In the genomic region with DNA sequence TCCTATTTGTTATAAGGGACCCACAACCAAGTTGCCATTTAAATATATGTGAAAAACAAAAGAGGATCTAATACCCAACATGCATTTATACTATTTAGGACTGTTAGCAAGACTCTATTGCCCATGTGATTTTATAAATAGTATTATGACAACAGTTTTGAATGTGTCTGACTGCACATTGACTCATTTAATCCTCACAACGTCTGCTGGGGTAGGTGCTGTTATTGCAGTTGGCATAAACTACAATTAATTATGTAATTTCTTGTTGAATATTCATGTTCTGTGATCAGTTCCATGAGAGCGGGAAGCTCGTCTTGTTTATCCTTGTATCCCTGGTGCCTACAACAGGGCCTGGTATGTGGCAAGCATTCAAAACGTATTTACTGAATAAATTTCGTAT, we compare ENCODE assay signal across 19 cellular contexts. TPM values are rescaled to one million over a fixed set of nuclear protein-coding genes. Genes with fewer than 3 reads are reported as not detected.
"Had no signal": no experiment of that assay in that cellular context is flagged by ENCODE, and none has a peak within 500 bp of the region (broad histone marks: within the 10 kb centered on the region; RNA-seq: fewer than 3 reads in every experiment).

No MANE protein-coding gene starts in this region.

- H3K27me3 Mint-ChIP-seq: stimulated activated naive CD8-positive, alpha-beta T cell treated with anti-CD3 and anti-CD28 coated beads, Interleukin-15, Interleukin-2, amounts not matched to agents 100 ng/mL and 50 ng/mL, for 24 hours had no signal

- H3K9me3 ChIP-seq: mucosa of descending colon, prostate gland, sigmoid colon had no signal

- DNase-seq: activated CD4-positive, alpha-beta T cell treated with anti-CD3 and anti-CD28 coated beads, Interleukin-2, amount 50 U/mL, for 1 hour; activated naive CD4-positive, alpha-beta T cell treated with anti-CD3 and anti-CD28 coated beads, Interleukin-2, amount 10 ng/mL, durations not matched to agents 7 days and 5 days; activated T-cell treated with anti-CD3 and anti-CD28 coated beads for 4 hours; effector memory CD4-positive, alpha-beta T cell; erythroblast; foreskin fibroblast; mammary epithelial cell; mucosa of descending colon; natural killer cell; nucleus accumbens; stimulated activated CD4-positive, alpha-beta T cell treated with anti-CD3 and anti-CD28 coated beads, Interleukin-2, amount 100 ng/mL, for 48 hours; T-helper 2 cell had no signal

- H3K27ac ChIP-seq: prostate gland, sigmoid colon had no signal

- H3K36me3 ChIP-seq: prostate gland, sigmoid colon had no signal

- ATAC-seq: natural killer cell had no signal

- H3K4me3 Mint-ChIP-seq: activated naive CD4-positive, alpha-beta T cell treated with anti-CD3 and anti-CD28 coated beads, Interleukin-2, amount 10 ng/mL, durations not matched to agents 7 days and 5 days; central memory CD8-positive, alpha-beta T cell; natural killer cell; stimulated activated naive CD8-positive, alpha-beta T cell treated with anti-CD3 and anti-CD28 coated beads, Interleukin-15, Interleukin-2, amounts not matched to agents 100 ng/mL and 50 ng/mL, for 24 hours had no signal

- H3K4me1 ChIP-seq: prostate gland had no signal

- H3K4me3 ChIP-seq: mucosa of descending colon, prostate gland, sigmoid colon had no signal

- H3K27me3 ChIP-seq: sigmoid colon had no signal

- H3K27ac Mint-ChIP-seq: activated naive CD4-positive, alpha-beta T cell treated with anti-CD3 and anti-CD28 coated beads, Interleukin-2, amount 10 ng/mL, durations not matched to agents 7 days and 5 days; activated T-helper 2 cell treated with anti-CD3 and anti-CD28 coated beads, Interferon-gamma antibody, Interleukin-2, Interleukin-4, amounts not matched to agents 10 μg/mL and 5 μg/mL and 100 μg/mL, durations not matched to agents 14 hours and 24 hours and 36 hours; natural killer cell; stimulated activated naive CD8-positive, alpha-beta T cell treated with anti-CD3 and anti-CD28 coated beads, Interleukin-15, Interleukin-2, amounts not matched to agents 100 ng/mL and 50 ng/mL, for 24 hours had no signal

- H3K4me1 Mint-ChIP-seq: activated naive CD4-positive, alpha-beta T cell treated with anti-CD3 and anti-CD28 coated beads, Interleukin-2, amount 10 ng/mL, durations not matched to agents 7 days and 5 days; central memory CD8-positive, alpha-beta T cell had no signal

- H3K9me3 Mint-ChIP-seq: activated naive CD4-positive, alpha-beta T cell treated with anti-CD3 and anti-CD28 coated beads, Interleukin-2, amount 10 ng/mL, durations not matched to agents 7 days and 5 days; activated T-helper 2 cell treated with anti-CD3 and anti-CD28 coated beads, Interferon-gamma antibody, Interleukin-2, Interleukin-4, amounts not matched to agents 10 μg/mL and 5 μg/mL and 100 μg/mL, durations not matched to agents 14 hours and 24 hours and 36 hours; central memory CD8-positive, alpha-beta T cell; natural killer cell; stimulated activated naive CD8-positive, alpha-beta T cell treated with anti-CD3 and anti-CD28 coated beads, Interleukin-15, Interleukin-2, amounts not matched to agents 100 ng/mL and 50 ng/mL, for 24 hours had no signal

- FAIRE-seq: TTC549, urothelium cell line had no signal

- H3K36me3 Mint-ChIP-seq: activated naive CD4-positive, alpha-beta T cell treated with anti-CD3 and anti-CD28 coated beads, Interleukin-2, amount 10 ng/mL, durations not matched to agents 7 days and 5 days; natural killer cell had no signal

RNA-seq across cellular contexts. Expression of a gene that starts 53.8 kb away (rescaled TPM):
- total RNA-seq: sigmoid colon had no signal
